Comparison of ENCODE assay signal across 8 cellular contexts in the genomic region with DNA sequence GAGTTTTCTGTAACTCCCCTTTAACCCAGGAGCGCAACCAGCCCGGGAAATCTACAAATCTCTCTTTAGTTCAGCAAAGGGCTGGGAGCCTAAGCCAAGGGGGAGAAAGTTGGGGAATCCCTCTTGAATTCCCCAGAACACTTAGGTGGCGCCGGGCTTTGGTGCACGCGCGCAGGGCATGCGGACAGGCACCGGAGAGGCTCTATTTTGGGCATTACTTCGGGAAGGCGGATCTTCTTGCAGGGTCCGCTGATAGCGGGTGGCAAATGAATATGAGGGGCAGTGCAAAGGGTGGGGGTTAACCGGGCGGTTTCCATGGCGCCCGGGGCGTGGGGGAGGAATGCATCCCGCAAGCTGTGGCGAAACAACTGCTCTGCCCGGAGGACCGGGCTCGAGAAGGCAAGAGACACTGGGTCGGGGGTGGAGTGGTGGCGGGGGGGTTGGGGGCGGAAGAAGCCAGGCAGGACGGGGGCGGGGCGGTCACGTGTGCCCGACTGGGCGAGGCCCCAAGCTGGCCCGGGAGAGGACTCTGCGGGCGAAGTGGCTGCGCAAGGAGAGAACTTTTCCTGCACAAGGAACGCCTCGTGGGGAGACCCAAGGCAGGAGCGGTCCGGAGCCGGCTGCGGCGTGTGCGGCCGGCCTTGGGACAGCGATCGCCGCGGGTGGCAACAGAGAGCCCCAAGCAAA. TPM values are rescaled to one million over a fixed set of nuclear protein-coding genes. Genes with fewer than 3 reads are reported as not detected.
DNase-seq lines count a peak whose midpoint lies in the region; ATAC-seq, FAIRE-seq and TF ChIP-seq lines count a peak whose summit lies in the region.

A gene with protein sequence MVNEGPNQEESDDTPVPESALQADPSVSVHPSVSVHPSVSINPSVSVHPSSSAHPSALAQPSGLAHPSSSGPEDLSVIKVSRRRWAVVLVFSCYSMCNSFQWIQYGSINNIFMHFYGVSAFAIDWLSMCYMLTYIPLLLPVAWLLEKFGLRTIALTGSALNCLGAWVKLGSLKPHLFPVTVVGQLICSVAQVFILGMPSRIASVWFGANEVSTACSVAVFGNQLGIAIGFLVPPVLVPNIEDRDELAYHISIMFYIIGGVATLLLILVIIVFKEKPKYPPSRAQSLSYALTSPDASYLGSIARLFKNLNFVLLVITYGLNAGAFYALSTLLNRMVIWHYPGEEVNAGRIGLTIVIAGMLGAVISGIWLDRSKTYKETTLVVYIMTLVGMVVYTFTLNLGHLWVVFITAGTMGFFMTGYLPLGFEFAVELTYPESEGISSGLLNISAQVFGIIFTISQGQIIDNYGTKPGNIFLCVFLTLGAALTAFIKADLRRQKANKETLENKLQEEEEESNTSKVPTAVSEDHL (plus strand): TSS at position 522 of the 687 bp plus-strand sequence. CDS start 353 bp downstream, outside the sequence.

- H3K4me3 Mint-ChIP-seq in T-cell, result no peak within 1 kb of the TSS

- intact Hi-C loops in psoas muscle (cut with DNase I), result loop anchor here in 1 of 2 donors (5.0 kb wide), 1 partner anchor 404 kb away; a partner anchor contains a TSS

- H3K27me3 Mint-ChIP-seq in T-cell, result no peaks in the 10 kb centered on the region

- H3K9ac ChIP-seq in HUES48 (ENCODE audit: low read depth, low read length), result peak within 1 kb of the TSS; percentile 42; the same call in 1 of the 2 replicates

- peak; percentile 40 for FAIRE-seq in GM19239 (lab: Jason Lieb, UNC)

- no peaks in the 10 kb centered on the region for H3K9me3 ChIP-seq in HUES48 (ENCODE audit: control insufficient read depth, insufficient read depth, low read length)
- no peaks in the 10 kb centered on the region for H3K9me3 ChIP-seq in psoas muscle

- CTCF ChIA-PET in T-cell (lab: Charles Lee), result interaction anchor here (0.6 to 4.9 kb wide), 16 partner anchors 9 to 1710 kb away, joined by 3 to 89 read pairs (median 4); a partner anchor contains a TSS

- no peaks in the 10 kb centered on the region for H3K9me3 Mint-ChIP-seq in T-cell

- no peak for TF ChIP-seq CTCF in astrocyte of the cerebellum (IDR thresholded peaks at IDR 0.05; ENCODE audit: low read depth, low read length, missing control alignments)
- TF ChIP-seq CTCF in psoas muscle (IDR thresholded peaks at IDR 0.05), result no peak

- in situ Hi-C loops in astrocyte of the cerebellum (cut with HindIII; ENCODE audit: low sequenced_read_pairs), result no loop called here

- peak within 1 kb of the TSS; percentile 77 for H3K4me3 ChIP-seq in HUES48 (ENCODE audit: low read depth, low read length)
- H3K4me3 ChIP-seq in astrocyte of the cerebellum (ENCODE audit: low read depth, low read length), result peak within 1 kb of the TSS; percentile 52
- peak within 1 kb of the TSS; percentile 69 for H3K4me3 ChIP-seq in psoas muscle

- peak within 1 kb of the TSS; percentile 77 to 86 for H3K27ac Mint-ChIP-seq in T-cell

- H3K27ac ChIP-seq in HUES48 (ENCODE audit: low read depth, low read length), result no peak within 1 kb of the TSS
- peak within 1 kb of the TSS; percentile 87 for H3K27ac ChIP-seq in psoas muscle

- 1 to 2% (median 1%) methylated on average over 45 to 49 of the region's 49 CpGs for WGBS in psoas muscle, 3 donors

- peaks cover 4 to 11% (median 7%) of the 10 kb centered on the region in 3 donors for H3K4me1 Mint-ChIP-seq in T-cell

- H3K36me3 ChIP-seq in HUES48 (ENCODE audit: control insufficient read depth, insufficient read depth, low read length) (no peaks in the 10 kb centered on the region), psoas muscle (ENCODE audit: insufficient read depth in 1 of 2, low read depth in 1 of 2) (no peaks in the 10 kb centered on the region)

- POLR2A ChIA-PET in T-cell (lab: Charles Lee), result interaction anchor here in 1 of 2 donors (0.5 to 0.6 kb wide), 2 partner anchors 46 to 522 kb away, joined by 3 to 4 read pairs; no protein-coding TSS in a partner anchor

- peak; percentile 60 to 66 for DNase-seq in AML-193 (lab: John Stamatoyannopoulos, UW)
- DNase-seq in GM19239 (ENCODE audit: insufficient read length, low spot score), result peak; percentile 56
- peak in 32 of 34 experiments; percentile 16 to 64 (median 43) for DNase-seq in T-cell
- DNase-seq in astrocyte of the cerebellum (ENCODE audit: low read depth), result no peak
- peak; percentile 78 for DNase-seq in hepatic stellate cell (ENCODE audit: low spot score)
- peak; percentile 88 to 92 for DNase-seq in psoas muscle
- DNase-seq in NCI-H1436 treated with DMSO at 0.1 percent for 48 hours (lab: John Stamatoyannopoulos, UW), result no peak

- H3K4me1 ChIP-seq in HUES48 (ENCODE audit: control insufficient read depth, insufficient read depth, low read length) (peaks cover 11% of the 10 kb centered on the region), psoas muscle (peaks cover 22% of the 10 kb centered on the region)

- H3K27me3 ChIP-seq in HUES48 (ENCODE audit: control insufficient read depth, insufficient read depth, low read length), result peaks cover 14% of the 10 kb centered on the region
- no peaks in the 10 kb centered on the region for H3K27me3 ChIP-seq in psoas muscle (ENCODE audit: insufficient read depth in 3 of 3, low read length in 2 of 3)

- peak; percentile 73 to 80 (median 78) for ATAC-seq in T-cell (replicated peaks in 1 of 4)
- ATAC-seq in psoas muscle, result peak; percentile 83 to 88 (median 86)

- H3K36me3 Mint-ChIP-seq in T-cell, result no peaks in the 10 kb centered on the region

RNA-seq across cellular contexts. Expression of the gene that starts here (rescaled TPM):
- total RNA-seq in T-cell (1 to 10 TPM; 1.1 to 7.1 (median 3.1) TPM), psoas muscle (1 to 10 TPM in 3 of 4 donors, under 1 TPM in 1; 0.71 to 9.4 (median 5.7) TPM)
- 1 to 10 TPM; 2.5 to 9.8 (median 4.2) TPM for polyA plus RNA-seq in psoas muscle

Comparison
In these comparisons a context has a peak if more than half of its experiments do, and no peak if none do; other contexts are left out.
1. DNase-seq: peak in AML-193 (2 of 2), GM19239 (single experiment), T-cell (32 of 34), hepatic stellate cell (single experiment) and psoas muscle (2 of 2); none in astrocyte of the cerebellum (single experiment) and NCI-H1436 treated with DMSO at 0.1 percent for 48 hours (single experiment).
2. Peak in every context shown above with its lines, with median percentiles within 50 percentile points of each other: H3K4me3 ChIP-seq.